Comparison of ENCODE assay signal across 7 cellular contexts in genomic region chr6:72580281-72580940, GRCh38. TPM values are rescaled to one million over a fixed set of nuclear protein-coding genes. Genes with fewer than 3 reads are reported as not detected.
DNase-seq lines count a peak whose midpoint lies in the region; ATAC-seq and TF ChIP-seq lines count a peak whose summit lies in the region.

No MANE protein-coding gene starts in this region.

- peak; percentile 84 for DNase-seq in GF-D8 (lab: John Stamatoyannopoulos, UW)
- peak; percentile 48 for DNase-seq in MG63
- DNase-seq in SJSA1 (ENCODE audit: low read depth in 1 of 2, low spot score in 2 of 2): peak; percentile 53
- DNase-seq in fibroblast of villous mesenchyme (ENCODE audit: low read depth): peak; percentile 77
- DNase-seq in cortex of kidney (lab: John Stamatoyannopoulos, UW): no peak
- no peak for DNase-seq in adrenal gland

- peak; percentile 86 for ATAC-seq in GM21825 (IDR thresholded peaks at IDR 0.05; ENCODE audit: unreplicated experiment)

- 11 to 15% (median 14%) methylated on average over 6 of the region's 6 CpGs for WGBS in adrenal gland, 4 donors

- intact Hi-C loops in adrenal gland (cut with DNase I): no loop called here

- H3K27me3 ChIP-seq in MG63: no peaks in the 10 kb centered on the region
- H3K27me3 ChIP-seq in SJSA1 (replicated peaks): no peaks in the 10 kb centered on the region
- H3K27me3 ChIP-seq in adrenal gland: no peaks in the 10 kb centered on the region

- no peaks in the 10 kb centered on the region for H3K36me3 ChIP-seq in MG63
- H3K36me3 ChIP-seq in SJSA1: no peaks in the 10 kb centered on the region
- no peaks in the 10 kb centered on the region for H3K36me3 ChIP-seq in adrenal gland (replicated peaks in 1 of 2)

- no peaks in the 10 kb centered on the region for H3K9me3 ChIP-seq in MG63
- no peaks in the 10 kb centered on the region for H3K9me3 ChIP-seq in SJSA1 (replicated peaks)
- no peaks in the 10 kb centered on the region for H3K9me3 ChIP-seq in adrenal gland (replicated peaks in 1 of 3)

- H3K4me3 ChIP-seq in MG63: no peak overlapping the region
- H3K4me3 ChIP-seq in SJSA1: no peak overlapping the region
- H3K4me3 ChIP-seq in fibroblast of villous mesenchyme (ENCODE audit: low read depth, low read length): no peak overlapping the region
- no peak overlapping the region for H3K4me3 ChIP-seq in adrenal gland

- no peak for TF ChIP-seq POLR2A in adrenal gland (IDR thresholded peaks at IDR 0.05)

- H3K4me1 ChIP-seq in SJSA1 (replicated peaks): peaks cover 5% of the 10 kb centered on the region; the same call in 1 of the 2 replicates
- H3K4me1 ChIP-seq in adrenal gland (replicated peaks in 1 of 2): no peaks in the 10 kb centered on the region

- peak; percentile 59 for TF ChIP-seq CTCF in fibroblast of villous mesenchyme (IDR thresholded peaks at IDR 0.05; ENCODE audit: insufficient read depth, low read depth, low read length)
- TF ChIP-seq CTCF in adrenal gland (IDR thresholded peaks at IDR 0.05): peak in 3 of 6 experiments; percentile 11 to 32 (median 17)

- H3K27ac ChIP-seq in SJSA1 (no peak overlapping the region; the same call in 1 of the 2 replicates), adrenal gland (no peak overlapping the region)

RNA-seq across cellular contexts. Expression of gene KCNQ5, which starts 41.5 kb away (rescaled TPM):
- 7.8 and 10.6 TPM in 2 replicates for total RNA-seq in MG63 (2014; rRNA removed; shearing (Covaris generic); ENCODE audit: low replicate concordance)
- total RNA-seq in SJSA1 (2014; rRNA removed; shearing (Covaris generic)): 0.38 and 0.97 TPM in 2 replicates
- total RNA-seq in fibroblast of villous mesenchyme: 0.86 and 0.97 TPM in 2 replicates
- 1 to 10 TPM in 2 of 8 donors, under 1 TPM in 6; 0.10 to 3.6 (median 0.43) TPM for total RNA-seq in adrenal gland
- 1 to 10 TPM in 2 of 3 donors, under 1 TPM in 1; 0.34 to 1.1 (median 1.0) TPM for polyA plus RNA-seq in adrenal gland

Comparison
In these comparisons a context has a peak if more than half of its experiments do, and no peak if none do; other contexts are left out.
1. DNase-seq: peak in GF-D8 (single experiment), MG63 (single experiment), SJSA1 (2 of 2) and fibroblast of villous mesenchyme (single experiment); none in cortex of kidney (single experiment) and adrenal gland (0 of 7).